8 cellular contexts compared by ENCODE assay signal in genomic region chr2:172086349-172087190, GRCh38. TPM values are rescaled to one million over a fixed set of nuclear protein-coding genes. Genes with fewer than 3 reads are reported as not detected.
DNase-seq lines count a peak whose midpoint lies in the region; ATAC-seq lines count a peak whose summit lies in the region.

No MANE protein-coding gene starts in this region.

- peak; percentile 58 for DNase-seq in NCI-H146 (lab: John Stamatoyannopoulos, UW)
- no peak for DNase-seq in NCI-H146 treated with DMSO at 0.1 percent for 48 hours (lab: John Stamatoyannopoulos, UW; ENCODE audit: unreplicated experiment)
- DNase-seq in NCI-H510A treated with DMSO at 0.1 percent for 48 hours (lab: John Stamatoyannopoulos, UW), result peak; percentile 79
- DNase-seq in activated naive CD4-positive, alpha-beta T cell treated with anti-CD3 and anti-CD28 coated beads, Interleukin-2, amount 50 U/mL, for 72 hours (ENCODE audit: low spot score in 2 of 2), result no peak
- peak; percentile 48 for DNase-seq in kidney tubule cell (ENCODE audit: low spot score)
- no peak for DNase-seq in G401 (ENCODE audit: low spot score)

- H3K9me3 Mint-ChIP-seq in activated naive CD4-positive, alpha-beta T cell treated with anti-CD3 and anti-CD28 coated beads, Interleukin-2, amount 50 U/mL, for 72 hours, result no peaks in the 10 kb centered on the region

- peak overlapping the region in 1 of 2 donors; percentile 85 for H3K27ac Mint-ChIP-seq in activated naive CD4-positive, alpha-beta T cell treated with anti-CD3 and anti-CD28 coated beads, Interleukin-2, amount 50 U/mL, for 72 hours

- peak; percentile 31 to 63 for ATAC-seq in activated naive CD4-positive, alpha-beta T cell treated with anti-CD3 and anti-CD28 coated beads, Interleukin-2, amount 50 U/mL, for 72 hours
- no peak for ATAC-seq in HG02885 (IDR thresholded peaks at IDR 0.05; ENCODE audit: poor library complexity, unreplicated experiment)
- no peak for ATAC-seq in GM19463 (IDR thresholded peaks at IDR 0.05; ENCODE audit: unreplicated experiment)

- peaks cover 19 to 52% of the 10 kb centered on the region in 2 donors for H3K36me3 Mint-ChIP-seq in activated naive CD4-positive, alpha-beta T cell treated with anti-CD3 and anti-CD28 coated beads, Interleukin-2, amount 50 U/mL, for 72 hours

- in situ Hi-C loops in G401 (cut with HindIII; ENCODE audit: low sequenced_read_pairs), result no loop called here

RNA-seq across cellular contexts. Expression of gene DLX1, which starts 1.3 kb away (rescaled TPM):
- not detected for total RNA-seq in activated naive CD4-positive, alpha-beta T cell treated with anti-CD3 and anti-CD28 coated beads, Interleukin-2, amount 50 U/mL, for 72 hours
- 21.8 and 26.2 TPM in 2 replicates for total RNA-seq in G401 (2014; rRNA removed; shearing (Covaris generic))

RNA-seq across cellular contexts. Expression of gene DLX2, which starts 16.1 kb away (rescaled TPM):
- total RNA-seq in activated naive CD4-positive, alpha-beta T cell treated with anti-CD3 and anti-CD28 coated beads, Interleukin-2, amount 50 U/mL, for 72 hours, result not detected
- 5.0 and 5.3 TPM in 2 replicates for total RNA-seq in G401 (2014; rRNA removed; shearing (Covaris generic))

Comparison
In these comparisons a context has a peak if more than half of its experiments do, and no peak if none do; other contexts are left out.
1. DNase-seq: peak in NCI-H146 (single experiment), NCI-H510A treated with DMSO at 0.1 percent for 48 hours (single experiment) and kidney tubule cell (single experiment); none in NCI-H146 treated with DMSO at 0.1 percent for 48 hours (single experiment), activated naive CD4-positive, alpha-beta T cell treated with anti-CD3 and anti-CD28 coated beads, Interleukin-2, amount 50 U/mL, for 72 hours (0 of 2) and G401 (single experiment).
2. ATAC-seq: peak in activated naive CD4-positive, alpha-beta T cell treated with anti-CD3 and anti-CD28 coated beads, Interleukin-2, amount 50 U/mL, for 72 hours (2 of 2); none in HG02885 (single experiment) and GM19463 (single experiment).
3. RNA of gene DLX1, which starts 1.3 kb away (total RNA-seq): 21.8 to 26.2 TPM in G401; not detected in activated naive CD4-positive, alpha-beta T cell treated with anti-CD3 and anti-CD28 coated beads, Interleukin-2, amount 50 U/mL, for 72 hours; every median in the first group is over 10 times any median in the second.